ENCODE assay signal across 8 cellular contexts in genomic region chr6:32148722-32149576, GRCh38. TPM values are rescaled to one million over a fixed set of nuclear protein-coding genes. Genes with fewer than 3 reads are reported as not detected.
A peak's percentile ranks its signal among the peaks of the same experiment; 100 is the strongest.
DNase-seq lines count a peak whose midpoint lies in the region; ATAC-seq, FAIRE-seq and TF ChIP-seq lines count a peak whose summit lies in the region.

No MANE protein-coding gene starts in this region.

- CTCF ChIA-PET in HepG2 (lab: Yijun Ruan, JAX; ENCODE audit: low intra/inter-chr PET ratio, low total read pairs), result no interaction called here

- TF ChIP-seq EP300 in HepG2 (IDR thresholded peaks at IDR 0.05; ENCODE audit: low read depth in 2 of 2, low read length in 2 of 2) (no peak), HepG2 (CRISPR knock-in tag; IDR thresholded peaks at IDR 0.05; ENCODE audit: borderline replicate concordance) (no peak)

- no peak overlapping the region for H3K4me2 ChIP-seq in HepG2 (ENCODE audit: low read depth, low read length)

- peaks cover 74% of the 10 kb centered on the region for H3K27me3 Mint-ChIP-seq in stimulated activated memory B cell treated with anti-CD40 and anti-IgM and Interleukin-4, amounts not matched to agents 10 μg/mL and 1 μg/mL and 100 μg/mL, for 72 hours

- in situ Hi-C loops in HepG2 (cut with HindIII; ENCODE audit: extremely low pct_ligation_motif_present, low pct_unique_long_range_greater_than_20kb), result no loop called here

- H3K9me3 ChIP-seq in right lobe of liver (no peaks in the 10 kb centered on the region), HepG2 (ENCODE audit: low read length) (no peaks in the 10 kb centered on the region), mucosa of rectum (ENCODE audit: control insufficient read depth in 2 of 2, low read length in 2 of 2) (no peaks in the 10 kb centered on the region)

- no peaks in the 10 kb centered on the region for H3K9me3 Mint-ChIP-seq in stimulated activated memory B cell treated with anti-CD40 and anti-IgM and Interleukin-4, amounts not matched to agents 10 μg/mL and 1 μg/mL and 100 μg/mL, for 72 hours

- peaks cover 0 to 6% of the 10 kb centered on the region in 2 donors for H3K27me3 ChIP-seq in right lobe of liver
- peaks cover 0 to 5% of the 10 kb centered on the region in 2 experiments; a peak in 2 of 5 replicates for H3K27me3 ChIP-seq in HepG2 (ENCODE audit: control insufficient read depth in 1 of 2, insufficient read depth in 2 of 2, low read length in 2 of 2)
- H3K27me3 ChIP-seq in mucosa of rectum (ENCODE audit: control insufficient read depth in 2 of 2, insufficient read depth in 2 of 2, low read length in 2 of 2), result no peaks in the 10 kb centered on the region

- H4K20me1 ChIP-seq in HepG2 (ENCODE audit: insufficient read depth, low read length), result no peaks in the 10 kb centered on the region

- no peak overlapping the region for H2AFZ ChIP-seq in HepG2 (ENCODE audit: low read length)

- H3K9ac ChIP-seq in HepG2 (ENCODE audit: insufficient read depth, low read depth, low read length) (no peak overlapping the region), mucosa of rectum (ENCODE audit: low read depth in 1 of 2, low read length in 2 of 2) (peak overlapping the region; percentile 12 to 24)

- ATAC-seq in right lobe of liver, result peak; percentile 73 to 82 (median 80)
- no peak for ATAC-seq in HepG2
- no peak for ATAC-seq in stimulated activated memory B cell treated with anti-CD40 and anti-IgM and Interleukin-4, amounts not matched to agents 10 μg/mL and 1 μg/mL and 100 μg/mL, for 72 hours

- H3K4me3 ChIP-seq in right lobe of liver (peak overlapping the region; percentile 3 to 16 (median 14)), HepG2 (replicated peaks in 1 of 3; ENCODE audit: insufficient read depth in 1 of 3, low read depth in 2 of 3, low read length in 3 of 3) (no peak overlapping the region), mucosa of rectum (ENCODE audit: low read length in 2 of 2) (peak overlapping the region in 1 of 2 donors; percentile 57)

- no peak for FAIRE-seq in HepG2 (lab: Jason Lieb, UNC)

- H3K4me1 ChIP-seq in right lobe of liver (no peaks in the 10 kb centered on the region), HepG2 (ENCODE audit: insufficient read depth, low read length) (peaks cover 20% of the 10 kb centered on the region), mucosa of rectum (ENCODE audit: control insufficient read depth in 2 of 2, insufficient read depth in 2 of 2, low read length in 2 of 2) (peaks cover 0 to 9% of the 10 kb centered on the region in 2 donors)

- no peak for TF ChIP-seq RAD21 in HepG2 (CRISPR knock-in tag; IDR thresholded peaks at IDR 0.05)

- peak; percentile 66 to 73 (median 68) for DNase-seq in right lobe of liver
- no peak for DNase-seq in HepG2 (ENCODE audit: low spot score)
- peak; percentile 25 for DNase-seq in cerebellum (ENCODE audit: low spot score)
- DNase-seq in midbrain (lab: John Stamatoyannopoulos, UW), result no peak
- no peak for DNase-seq in NCI-H69 (lab: John Stamatoyannopoulos, UW)
- no peak for DNase-seq in SHP77 (lab: John Stamatoyannopoulos, UW)

- no peak overlapping the region for H3K27ac Mint-ChIP-seq in stimulated activated memory B cell treated with anti-CD40 and anti-IgM and Interleukin-4, amounts not matched to agents 10 μg/mL and 1 μg/mL and 100 μg/mL, for 72 hours

- POLR2A ChIA-PET in HepG2 (lab: Yijun Ruan, JAX), result no interaction called here

- no peak overlapping the region for H3K27ac ChIP-seq in right lobe of liver
- H3K27ac ChIP-seq in HepG2 (ENCODE audit: extremely low read length, insufficient read depth, low read length), result no peak overlapping the region
- no peak overlapping the region for H3K27ac ChIP-seq in mucosa of rectum (ENCODE audit: low read depth in 2 of 2, low read length in 2 of 2)

- peak overlapping the region; percentile 59 for H3K4me3 Mint-ChIP-seq in stimulated activated memory B cell treated with anti-CD40 and anti-IgM and Interleukin-4, amounts not matched to agents 10 μg/mL and 1 μg/mL and 100 μg/mL, for 72 hours

- no TSS peak for BruUV-seq in HepG2 (replicated peaks; lab: Mats Ljungman, UMichigan)

- H3K36me3 ChIP-seq in right lobe of liver (no peaks in the 10 kb centered on the region), HepG2 (replicated peaks in 1 of 2; ENCODE audit: control insufficient read depth in 1 of 2, insufficient read depth in 2 of 2, low read length in 2 of 2) (no peaks in the 10 kb centered on the region), mucosa of rectum (ENCODE audit: control insufficient read depth in 2 of 2, insufficient read depth in 2 of 2, low read length in 2 of 2) (no peaks in the 10 kb centered on the region)

- peak; percentile 3 to 13 (median 8) for TF ChIP-seq CTCF in right lobe of liver (IDR thresholded peaks at IDR 0.05)
- TF ChIP-seq CTCF in HepG2 (CRISPR knock-in tag; IDR thresholded peaks at IDR 0.05), result no peak

- 22% methylated on average over 32 of the region's 64 CpGs for WGBS in right lobe of liver (ENCODE audit: insufficient coverage, low coverage, low lambda C conversion rate, missing lambda C conversion rate)
- WGBS in HepG2 (ENCODE audit: low lambda C conversion rate), result 85% methylated on average over 64 of the region's 64 CpGs

- no peaks in the 10 kb centered on the region for H3K79me2 ChIP-seq in HepG2 (ENCODE audit: insufficient read depth, low read length)

- TF ChIP-seq POLR2A in right lobe of liver (IDR thresholded peaks at IDR 0.05) (no peak), HepG2 (IDR thresholded peaks at IDR 0.05; ENCODE audit: insufficient read depth in 1 of 2, low read depth in 2 of 2, low read length in 2 of 2) (no peak)

- peaks cover 40% of the 10 kb centered on the region for H3K4me1 Mint-ChIP-seq in stimulated activated memory B cell treated with anti-CD40 and anti-IgM and Interleukin-4, amounts not matched to agents 10 μg/mL and 1 μg/mL and 100 μg/mL, for 72 hours

- intact Hi-C loops in right lobe of liver (cut with DNase I), result no loop called here
- intact Hi-C loops in HepG2 (cut with micrococcal nuclease; ENCODE audit: unreplicated experiment), result no loop called here

- peaks cover 5% of the 10 kb centered on the region for H3K36me3 Mint-ChIP-seq in stimulated activated memory B cell treated with anti-CD40 and anti-IgM and Interleukin-4, amounts not matched to agents 10 μg/mL and 1 μg/mL and 100 μg/mL, for 72 hours

RNA-seq across cellular contexts. Expression of gene PRRT1, which starts 2.8 kb away (rescaled TPM):
- total RNA-seq in right lobe of liver, result under 1 TPM in 4 of 6 experiments, not detected in 2; 0.13 to 0.29 (median 0.24) TPM
- total RNA-seq in HepG2 (2016; rRNA removed; fragmentation: Illumina TruSeq; extraction: Trizol), result 0.11 and 0.64 TPM in 2 replicates
- total RNA-seq in HepG2 (2016; cell fraction: cytosol; rRNA removed; fragmentation: Illumina TruSeq; extraction: Trizol; ENCODE audit: low read depth), result not detected in 2 replicates
- total RNA-seq in HepG2 (2016; cell fraction: insoluble cytoplasmic fraction; rRNA removed; fragmentation: Illumina TruSeq; extraction: Trizol), result 0.41 TPM in 1 of 2 replicates, not detected in the other
- 0.40 and 0.55 TPM in 2 replicates for total RNA-seq in HepG2 (2016; cell fraction: membrane; rRNA removed; fragmentation: Illumina TruSeq; extraction: Trizol)
- total RNA-seq in HepG2 (2016; cell fraction: nucleus; rRNA removed; fragmentation: Illumina TruSeq; extraction: Trizol), result 0.63 and 1.3 TPM in 2 replicates
- 1.4 TPM in 2 replicates for polyA plus RNA-seq in HepG2 (2011; rRNA removed)
- polyA plus RNA-seq in HepG2 (2011; cell fraction: cytosol; rRNA removed), result 0.38 and 0.76 TPM in 2 replicates
- polyA plus RNA-seq in HepG2 (2011; cell fraction: nucleus; rRNA removed), result 13.0 TPM in 2 replicates
- 3.2 and 3.3 TPM in 2 replicates for polyA plus RNA-seq in HepG2 (2012)
- polyA plus RNA-seq in HepG2 (2016; cell fraction: cytosol; fragmentation: Illumina TruSeq; extraction: Trizol; ENCODE audit: low read depth), result 0.88 and 0.94 TPM in 2 replicates
- polyA plus RNA-seq in HepG2 (2016; cell fraction: insoluble cytoplasmic fraction; fragmentation: Illumina TruSeq; extraction: Trizol; ENCODE audit: low read depth), result 1.6 and 2.0 TPM in 2 replicates
- polyA plus RNA-seq in HepG2 (2016; cell fraction: membrane; fragmentation: Illumina TruSeq; extraction: Trizol; ENCODE audit: low read depth), result 2.4 TPM in 2 replicates
- polyA plus RNA-seq in HepG2 (2016; cell fraction: nucleus; fragmentation: Illumina TruSeq; extraction: Trizol; ENCODE audit: insufficient read depth, low read depth), result 10.1 and 13.9 TPM in 2 replicates
- polyA minus RNA-seq in HepG2 (2011; rRNA and poly(A)+ RNA removed; ENCODE audit: low replicate concordance), result 0.35 and 0.42 TPM in 2 replicates
- polyA minus RNA-seq in HepG2 (2011; cell fraction: cytosol; rRNA and poly(A)+ RNA removed), result 0.69 TPM in 1 of 2 replicates, not detected in the other
- 0.25 and 0.52 TPM in 2 replicates for polyA minus RNA-seq in HepG2 (2011; cell fraction: nucleus; rRNA and poly(A)+ RNA removed)
- total RNA-seq in cerebellum, result 1.2 TPM

RNA-seq across cellular contexts. Expression of gene PPT2, which starts 5.0 kb away (rescaled TPM):
- total RNA-seq in right lobe of liver (10 to 100 TPM in 2 of 6 experiments, 1 to 10 TPM in 4; 6.4 to 16.0 (median 8.9) TPM), HepG2 (2016; rRNA removed; fragmentation: Illumina TruSeq; extraction: Trizol) (20.1 and 39.2 TPM in 2 replicates), cerebellum (17.8 TPM)
- 5.6 and 9.7 TPM in 2 replicates for total RNA-seq in HepG2 (2016; cell fraction: cytosol; rRNA removed; fragmentation: Illumina TruSeq; extraction: Trizol; ENCODE audit: low read depth)
- 19.2 and 37.8 TPM in 2 replicates for total RNA-seq in HepG2 (2016; cell fraction: insoluble cytoplasmic fraction; rRNA removed; fragmentation: Illumina TruSeq; extraction: Trizol)
- total RNA-seq in HepG2 (2016; cell fraction: membrane; rRNA removed; fragmentation: Illumina TruSeq; extraction: Trizol), result 16.4 and 20.0 TPM in 2 replicates
- 35.4 and 44.6 TPM in 2 replicates for total RNA-seq in HepG2 (2016; cell fraction: nucleus; rRNA removed; fragmentation: Illumina TruSeq; extraction: Trizol)
- polyA plus RNA-seq in HepG2 (2011; rRNA removed), result 61.8 and 79.3 TPM in 2 replicates
- polyA plus RNA-seq in HepG2 (2011; cell fraction: cytosol; rRNA removed), result 49.1 and 57.1 TPM in 2 replicates
- 64.9 and 74.8 TPM in 2 replicates for polyA plus RNA-seq in HepG2 (2011; cell fraction: nucleus; rRNA removed)
- polyA plus RNA-seq in HepG2 (2012), result 26.9 and 27.6 TPM in 2 replicates
- polyA plus RNA-seq in HepG2 (2016; cell fraction: cytosol; fragmentation: Illumina TruSeq; extraction: Trizol; ENCODE audit: low read depth), result 6.6 and 9.2 TPM in 2 replicates
- polyA plus RNA-seq in HepG2 (2016; cell fraction: insoluble cytoplasmic fraction; fragmentation: Illumina TruSeq; extraction: Trizol; ENCODE audit: low read depth), result 22.9 and 24.6 TPM in 2 replicates
- 13.8 and 16.0 TPM in 2 replicates for polyA plus RNA-seq in HepG2 (2016; cell fraction: membrane; fragmentation: Illumina TruSeq; extraction: Trizol; ENCODE audit: low read depth)
- 77.3 and 84.1 TPM in 2 replicates for polyA plus RNA-seq in HepG2 (2016; cell fraction: nucleus; fragmentation: Illumina TruSeq; extraction: Trizol; ENCODE audit: insufficient read depth, low read depth)
- 61.4 and 89.7 TPM in 2 replicates for polyA minus RNA-seq in HepG2 (2011; rRNA and poly(A)+ RNA removed; ENCODE audit: low replicate concordance)
- polyA minus RNA-seq in HepG2 (2011; cell fraction: cytosol; rRNA and poly(A)+ RNA removed), result 17.0 and 18.1 TPM in 2 replicates
- polyA minus RNA-seq in HepG2 (2011; cell fraction: nucleus; rRNA and poly(A)+ RNA removed), result 28.8 and 29.7 TPM in 2 replicates

RNA-seq across cellular contexts. Expression of gene EGFL8, which starts 15.4 kb away (rescaled TPM):
- total RNA-seq in right lobe of liver (1 to 10 TPM; 1.4 to 6.0 (median 4.2) TPM), HepG2 (2016; rRNA removed; fragmentation: Illumina TruSeq; extraction: Trizol) (3.1 and 11.5 TPM in 2 replicates), cerebellum (7.5 TPM)
- total RNA-seq in HepG2 (2016; cell fraction: cytosol; rRNA removed; fragmentation: Illumina TruSeq; extraction: Trizol; ENCODE audit: low read depth), result 10.1 and 11.4 TPM in 2 replicates
- total RNA-seq in HepG2 (2016; cell fraction: insoluble cytoplasmic fraction; rRNA removed; fragmentation: Illumina TruSeq; extraction: Trizol), result 2.7 and 10.8 TPM in 2 replicates
- total RNA-seq in HepG2 (2016; cell fraction: membrane; rRNA removed; fragmentation: Illumina TruSeq; extraction: Trizol), result 8.3 and 8.6 TPM in 2 replicates
- total RNA-seq in HepG2 (2016; cell fraction: nucleus; rRNA removed; fragmentation: Illumina TruSeq; extraction: Trizol), result 10.1 and 19.2 TPM in 2 replicates
- polyA plus RNA-seq in HepG2 (2011; rRNA removed), result 10.0 and 11.5 TPM in 2 replicates
- polyA plus RNA-seq in HepG2 (2011; cell fraction: cytosol; rRNA removed), result 2.6 and 4.0 TPM in 2 replicates
- 57.8 and 67.9 TPM in 2 replicates for polyA plus RNA-seq in HepG2 (2011; cell fraction: nucleus; rRNA removed)
- polyA plus RNA-seq in HepG2 (2012), result 6.6 and 13.6 TPM in 2 replicates
- 13.9 and 14.0 TPM in 2 replicates for polyA plus RNA-seq in HepG2 (2016; cell fraction: cytosol; fragmentation: Illumina TruSeq; extraction: Trizol; ENCODE audit: low read depth)
- 3.1 and 5.1 TPM in 2 replicates for polyA plus RNA-seq in HepG2 (2016; cell fraction: insoluble cytoplasmic fraction; fragmentation: Illumina TruSeq; extraction: Trizol; ENCODE audit: low read depth)
- 9.9 and 10.7 TPM in 2 replicates for polyA plus RNA-seq in HepG2 (2016; cell fraction: membrane; fragmentation: Illumina TruSeq; extraction: Trizol; ENCODE audit: low read depth)
- polyA plus RNA-seq in HepG2 (2016; cell fraction: nucleus; fragmentation: Illumina TruSeq; extraction: Trizol; ENCODE audit: insufficient read depth, low read depth), result 58.3 and 58.6 TPM in 2 replicates
- 1.8 and 2.1 TPM in 2 replicates for polyA minus RNA-seq in HepG2 (2011; rRNA and poly(A)+ RNA removed; ENCODE audit: low replicate concordance)
- 0.30 and 0.88 TPM in 2 replicates for polyA minus RNA-seq in HepG2 (2011; cell fraction: cytosol; rRNA and poly(A)+ RNA removed)
- 6.0 and 7.3 TPM in 2 replicates for polyA minus RNA-seq in HepG2 (2011; cell fraction: nucleus; rRNA and poly(A)+ RNA removed)

RNA-seq across cellular contexts. Expression of gene FKBPL, which starts 18.9 kb away (rescaled TPM):
- 1 to 10 TPM; 1.5 to 2.7 (median 2.2) TPM for total RNA-seq in right lobe of liver
- total RNA-seq in HepG2 (2016; rRNA removed; fragmentation: Illumina TruSeq; extraction: Trizol), result 10.0 and 11.0 TPM in 2 replicates
- total RNA-seq in HepG2 (2016; cell fraction: cytosol; rRNA removed; fragmentation: Illumina TruSeq; extraction: Trizol; ENCODE audit: low read depth), result 3.2 and 3.3 TPM in 2 replicates
- total RNA-seq in HepG2 (2016; cell fraction: insoluble cytoplasmic fraction; rRNA removed; fragmentation: Illumina TruSeq; extraction: Trizol), result 10.6 and 12.0 TPM in 2 replicates
- total RNA-seq in HepG2 (2016; cell fraction: membrane; rRNA removed; fragmentation: Illumina TruSeq; extraction: Trizol), result 5.3 and 5.7 TPM in 2 replicates
- total RNA-seq in HepG2 (2016; cell fraction: nucleus; rRNA removed; fragmentation: Illumina TruSeq; extraction: Trizol), result 3.6 and 4.7 TPM in 2 replicates
- 2.9 and 3.0 TPM in 2 replicates for polyA plus RNA-seq in HepG2 (2011; rRNA removed)
- polyA plus RNA-seq in HepG2 (2011; cell fraction: cytosol; rRNA removed), result 3.5 and 3.9 TPM in 2 replicates
- polyA plus RNA-seq in HepG2 (2011; cell fraction: nucleus; rRNA removed), result 2.3 TPM in 2 replicates
- 2.4 and 3.6 TPM in 2 replicates for polyA plus RNA-seq in HepG2 (2012)
- polyA plus RNA-seq in HepG2 (2016; cell fraction: cytosol; fragmentation: Illumina TruSeq; extraction: Trizol; ENCODE audit: low read depth), result 2.5 and 3.0 TPM in 2 replicates
- polyA plus RNA-seq in HepG2 (2016; cell fraction: insoluble cytoplasmic fraction; fragmentation: Illumina TruSeq; extraction: Trizol; ENCODE audit: low read depth), result 10.8 and 12.4 TPM in 2 replicates
- polyA plus RNA-seq in HepG2 (2016; cell fraction: membrane; fragmentation: Illumina TruSeq; extraction: Trizol; ENCODE audit: low read depth), result 3.5 and 4.2 TPM in 2 replicates
- 7.2 and 7.7 TPM in 2 replicates for polyA plus RNA-seq in HepG2 (2016; cell fraction: nucleus; fragmentation: Illumina TruSeq; extraction: Trizol; ENCODE audit: insufficient read depth, low read depth)
- polyA minus RNA-seq in HepG2 (2011; rRNA and poly(A)+ RNA removed; ENCODE audit: low replicate concordance), result 3.3 and 9.3 TPM in 2 replicates
- polyA minus RNA-seq in HepG2 (2011; cell fraction: cytosol; rRNA and poly(A)+ RNA removed), result 1.8 and 2.4 TPM in 2 replicates
- polyA minus RNA-seq in HepG2 (2011; cell fraction: nucleus; rRNA and poly(A)+ RNA removed), result 1.2 and 1.7 TPM in 2 replicates
- total RNA-seq in cerebellum, result 3.8 TPM

RNA-seq across cellular contexts. Expression of gene ATF6B, which starts 20.9 kb away (rescaled TPM):
- total RNA-seq in right lobe of liver (10 to 100 TPM; 15.2 to 35.5 (median 33.2) TPM), HepG2 (2016; rRNA removed; fragmentation: Illumina TruSeq; extraction: Trizol) (7.5 and 18.1 TPM in 2 replicates), cerebellum (25.0 TPM)
- total RNA-seq in HepG2 (2016; cell fraction: cytosol; rRNA removed; fragmentation: Illumina TruSeq; extraction: Trizol; ENCODE audit: low read depth), result 5.4 and 6.0 TPM in 2 replicates
- 6.5 and 17.9 TPM in 2 replicates for total RNA-seq in HepG2 (2016; cell fraction: insoluble cytoplasmic fraction; rRNA removed; fragmentation: Illumina TruSeq; extraction: Trizol)
- 4.1 and 4.3 TPM in 2 replicates for total RNA-seq in HepG2 (2016; cell fraction: membrane; rRNA removed; fragmentation: Illumina TruSeq; extraction: Trizol)
- 22.6 and 23.3 TPM in 2 replicates for total RNA-seq in HepG2 (2016; cell fraction: nucleus; rRNA removed; fragmentation: Illumina TruSeq; extraction: Trizol)
- 44.0 and 45.8 TPM in 2 replicates for polyA plus RNA-seq in HepG2 (2011; rRNA removed)
- 13.6 and 15.3 TPM in 2 replicates for polyA plus RNA-seq in HepG2 (2011; cell fraction: cytosol; rRNA removed)
- polyA plus RNA-seq in HepG2 (2011; cell fraction: nucleus; rRNA removed), result 155 and 167 TPM in 2 replicates
- polyA plus RNA-seq in HepG2 (2012), result 24.1 and 28.4 TPM in 2 replicates
- 2.5 and 3.2 TPM in 2 replicates for polyA plus RNA-seq in HepG2 (2016; cell fraction: cytosol; fragmentation: Illumina TruSeq; extraction: Trizol; ENCODE audit: low read depth)
- polyA plus RNA-seq in HepG2 (2016; cell fraction: insoluble cytoplasmic fraction; fragmentation: Illumina TruSeq; extraction: Trizol; ENCODE audit: low read depth), result 10.4 and 12.2 TPM in 2 replicates
- 3.3 and 4.5 TPM in 2 replicates for polyA plus RNA-seq in HepG2 (2016; cell fraction: membrane; fragmentation: Illumina TruSeq; extraction: Trizol; ENCODE audit: low read depth)
- polyA plus RNA-seq in HepG2 (2016; cell fraction: nucleus; fragmentation: Illumina TruSeq; extraction: Trizol; ENCODE audit: insufficient read depth, low read depth), result 77.6 and 81.7 TPM in 2 replicates
- polyA minus RNA-seq in HepG2 (2011; rRNA and poly(A)+ RNA removed; ENCODE audit: low replicate concordance), result 79.0 and 84.0 TPM in 2 replicates
- 14.2 and 16.6 TPM in 2 replicates for polyA minus RNA-seq in HepG2 (2011; cell fraction: cytosol; rRNA and poly(A)+ RNA removed)
- 40.5 and 43.0 TPM in 2 replicates for polyA minus RNA-seq in HepG2 (2011; cell fraction: nucleus; rRNA and poly(A)+ RNA removed)

Comparison
In these comparisons a context has a peak if more than half of its experiments do, and no peak if none do; other contexts are left out.
1. ATAC-seq: peak in right lobe of liver (4 of 4); none in HepG2 (single experiment) and stimulated activated memory B cell treated with anti-CD40 and anti-IgM and Interleukin-4, amounts not matched to agents 10 μg/mL and 1 μg/mL and 100 μg/mL, for 72 hours (single experiment).
2. DNase-seq: peak in right lobe of liver (3 of 3) and cerebellum (single experiment); none in HepG2 (single experiment), midbrain (single experiment), NCI-H69 (single experiment) and SHP77 (0 of 2).
3. H3K4me3 ChIP-seq: peak in right lobe of liver (3 of 3); none in HepG2 (0 of 3).